Comparison of ENCODE assay signal across 31 cellular contexts in the genomic region with DNA sequence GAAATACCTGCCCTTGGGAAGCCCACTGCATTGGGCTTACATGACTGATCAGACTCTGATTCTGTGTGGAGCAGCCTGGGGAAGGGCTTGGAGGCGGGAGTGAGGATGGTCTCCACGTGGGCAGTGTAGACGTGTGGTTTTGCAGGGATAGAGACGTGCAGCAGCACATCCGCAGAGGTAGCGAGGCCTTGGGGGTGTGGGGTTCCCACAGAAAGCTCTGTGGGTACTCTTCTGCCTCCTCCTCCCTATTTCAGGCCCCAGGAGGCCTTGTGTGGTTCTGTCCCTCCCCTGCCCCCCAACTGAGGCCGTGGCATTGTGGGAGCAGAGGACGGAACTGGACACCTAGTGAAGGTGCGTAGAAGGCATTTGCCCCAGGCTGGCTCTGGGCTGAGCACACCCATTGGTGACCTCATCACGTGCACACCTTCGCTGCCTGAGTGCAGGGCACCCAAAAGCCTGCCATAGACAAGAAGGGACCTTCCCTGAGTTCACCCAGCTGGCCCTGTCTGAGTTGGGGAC. TPM values are rescaled to one million over a fixed set of nuclear protein-coding genes. Genes with fewer than 3 reads are reported as not detected.
DNase-seq lines count a peak whose midpoint lies in the region; ATAC-seq, FAIRE-seq and TF ChIP-seq lines count a peak whose summit lies in the region.
"Had no signal": no experiment of that assay in that cellular context is flagged by ENCODE, and none has a peak within 500 bp of the region (broad histone marks: within the 10 kb centered on the region; RNA-seq: fewer than 3 reads in every experiment).

No MANE protein-coding gene starts in this region.

- no peak for FAIRE-seq in kidney (lab: Jason Lieb, UNC)
- FAIRE-seq: endothelial cell of umbilical vein, RCC 7860 had no signal

- H2BK5ac ChIP-seq in H9 (ENCODE audit: insufficient read length, low read length) = no peak overlapping the region
- peak overlapping the region; percentile 82 for H2BK5ac ChIP-seq in neuronal stem cell (ENCODE audit: low read length)

- no peaks in the 10 kb centered on the region for H3K23me2 ChIP-seq in H9 (ENCODE audit: insufficient read length, low read depth, low read length, poor library complexity, severe bottlenecking)

- no peak overlapping the region for H3K56ac ChIP-seq in H9 (ENCODE audit: insufficient read length, low read depth, low read length)

- POLR2A ChIA-PET in CD4-positive, alpha-beta memory T cell (lab: Charles Lee; ENCODE audit: partially characterized antibody) = no interaction called here

- no peaks in the 10 kb centered on the region for H3K36me3 Mint-ChIP-seq in CD4-positive, alpha-beta memory T cell
- H3K36me3 Mint-ChIP-seq in H9 (ENCODE audit: insufficient read depth in 1 of 3, low read depth in 3 of 3) = peaks cover 0 to 4% (median 0%) of the 10 kb centered on the region in 3 experiments; a peak in 1 of 7 replicates
- no peaks in the 10 kb centered on the region for H3K36me3 Mint-ChIP-seq in activated naive CD8-positive, alpha-beta T cell treated with anti-CD3 and anti-CD28 coated beads, Interleukin-2, amount 50 U/mL, for 24 hours (ENCODE audit: low read depth)
- H3K36me3 Mint-ChIP-seq: neural progenitor cell had no signal

- H2BK15ac ChIP-seq in H9 (ENCODE audit: low read depth, low read length) = no peak overlapping the region
- no peak overlapping the region for H2BK15ac ChIP-seq in neuronal stem cell (ENCODE audit: low read length)

- no peak overlapping the region for H2BK20ac ChIP-seq in H9 (ENCODE audit: low read depth, low read length, poor library complexity, severe bottlenecking)

- H3K79me2 ChIP-seq in H9 (ENCODE audit: insufficient read depth, low read length) = no peaks in the 10 kb centered on the region; the same call in 1 of the 2 replicates

- H3K4me2 ChIP-seq in H9 (ENCODE audit: insufficient read depth, insufficient read length, low read length) = no peak overlapping the region
- H3K4me2 ChIP-seq in neuronal stem cell (ENCODE audit: insufficient read depth, low read length, poor library complexity, severe bottlenecking) = no peak overlapping the region
- H3K4me2 ChIP-seq: neural progenitor cell had no signal

- DNase-seq in CD4-positive, alpha-beta memory T cell = peak in 1 of 5 donors; percentile 9
- DNase-seq in H9 (no peak), neuronal stem cell (ENCODE audit: low spot score) (no peak), GM03348 (ENCODE audit: low spot score) (no peak), H7 (no peak), kidney (no peak)
- peak; percentile 27 for DNase-seq in activated naive CD8-positive, alpha-beta T cell treated with anti-CD3 and anti-CD28 coated beads, Interleukin-2, amount 50 U/mL, for 24 hours
- DNase-seq: activated CD4-positive, alpha-beta T cell treated with anti-CD3 and anti-CD28 coated beads, Interleukin-2, amount 50 U/mL, for 1 hour; activated naive CD4-positive, alpha-beta T cell; GOT3; heart left ventricle; IMR-90; left ventricle myocardium superior; NCI-H1417; NCI-H2107; NCI-H446 treated with DMSO at 0.1 percent for 48 hours; NK-92 treated with Interleukin-12 subunit alpha and Interleukin-12 subunit beta, amount 100 ng/mL, for 24 hours; stimulated activated CD4-positive, alpha-beta T cell treated with anti-CD3 and anti-CD28 coated beads, Interleukin-1b, Interleukin-23, amount 100 ng/mL, for 48 hours; stimulated activated naive CD4-positive, alpha-beta T cell; tibial artery had no signal

- H2AK5ac ChIP-seq in H9 (ENCODE audit: insufficient read length, low read length) = no peak overlapping the region
- no peak overlapping the region for H2AK5ac ChIP-seq in neuronal stem cell (ENCODE audit: low read depth, low read length)

- H3K9ac ChIP-seq in H9 (ENCODE audit: extremely low read depth, insufficient read length, low read length) = no peak overlapping the region
- peak overlapping the region; percentile 40 for H3K9ac ChIP-seq in neuronal stem cell (ENCODE audit: low read depth, low read length, poor library complexity)
- H3K9ac ChIP-seq in kidney (ENCODE audit: low read length in 2 of 2) = no peak overlapping the region
- H3K9ac ChIP-seq: neural progenitor cell had no signal

- no peaks in the 10 kb centered on the region for H3K9me3 ChIP-seq in CD4-positive, alpha-beta memory T cell (ENCODE audit: control insufficient read depth in 1 of 2, low read length in 2 of 2)
- H3K9me3 ChIP-seq in H9 (ENCODE audit: control insufficient read depth, low read depth, low read length) = no peaks in the 10 kb centered on the region
- no peaks in the 10 kb centered on the region for H3K9me3 ChIP-seq in neuronal stem cell (replicated peaks in 1 of 2; ENCODE audit: control insufficient read depth in 2 of 2, insufficient read depth in 1 of 2, low read depth in 1 of 2, low read length in 2 of 2)
- no peaks in the 10 kb centered on the region for H3K9me3 ChIP-seq in kidney (ENCODE audit: control insufficient read depth in 1 of 2, low read length in 2 of 2)
- H3K9me3 ChIP-seq: heart left ventricle, prostate gland, SJSA1, tibial artery had no signal

- H3K18ac ChIP-seq in H9 (ENCODE audit: insufficient read length, low read depth, low read length) = no peak overlapping the region
- H3K18ac ChIP-seq in neuronal stem cell (ENCODE audit: low read length) = no peak overlapping the region

- H4K20me1 ChIP-seq in H9 (ENCODE audit: control insufficient read depth, insufficient read depth, insufficient read length) = peaks cover 2% of the 10 kb centered on the region

- H4K91ac ChIP-seq in H9 (ENCODE audit: insufficient read length, low read depth, low read length) (no peak overlapping the region), neuronal stem cell (ENCODE audit: low read depth, low read length, poor library complexity) (no peak overlapping the region)

- H4K8ac ChIP-seq in H9 (replicated peaks; ENCODE audit: insufficient read length, low read depth, low read length) (no peak overlapping the region), neuronal stem cell (ENCODE audit: low read depth, low read length) (no peak overlapping the region)

- CTCF ChIA-PET in CD4-positive, alpha-beta memory T cell (lab: Charles Lee; ENCODE audit: partially characterized antibody) = no interaction called here

- H2AFZ ChIP-seq in H9 (ENCODE audit: low read length) (no peak overlapping the region), neuronal stem cell (ENCODE audit: low read length) (no peak overlapping the region)
- H2AFZ ChIP-seq: neural progenitor cell had no signal

- H3K4ac ChIP-seq in H9 (ENCODE audit: low read depth, low read length) (no peak overlapping the region), neuronal stem cell (ENCODE audit: low read length) (no peak overlapping the region)

- no peaks in the 10 kb centered on the region for H3K27me3 ChIP-seq in CD4-positive, alpha-beta memory T cell (ENCODE audit: insufficient read depth, low read length)
- H3K27me3 ChIP-seq in H9 (ENCODE audit: insufficient read depth, low read length) = no peaks in the 10 kb centered on the region
- no peaks in the 10 kb centered on the region for H3K27me3 ChIP-seq in neuronal stem cell (ENCODE audit: control insufficient read depth in 3 of 3, insufficient read depth in 3 of 3, low read depth in 1 of 3, low read length in 3 of 3)
- no peaks in the 10 kb centered on the region for H3K27me3 ChIP-seq in H7 (ENCODE audit: control insufficient read depth, insufficient read depth, low read length)
- H3K27me3 ChIP-seq: heart left ventricle, neural progenitor cell, SJSA1, tibial artery had no signal

- no peak overlapping the region for H3K4me3 ChIP-seq in CD4-positive, alpha-beta memory T cell (ENCODE audit: low read length in 2 of 2)
- H3K4me3 ChIP-seq in neuronal stem cell (ENCODE audit: low read length in 2 of 2) (no peak overlapping the region), H7 (ENCODE audit: insufficient read depth, low read depth, low read length) (no peak overlapping the region), kidney (ENCODE audit: low read length in 2 of 2) (no peak overlapping the region)
- H3K4me3 ChIP-seq: heart left ventricle, neural progenitor cell, prostate gland, SJSA1, tibial artery had no signal

- no peak for TF ChIP-seq CTCF in H9 (conservative IDR thresholded peaks at IDR 0.05)
- no peak for TF ChIP-seq CTCF in kidney (IDR thresholded peaks at IDR 0.05; ENCODE audit: borderline replicate concordance, extremely low read depth, insufficient read depth)

- H3K79me1 ChIP-seq in H9 (ENCODE audit: insufficient read depth, low read depth, low read length, poor library complexity, severe bottlenecking) (peaks cover 6% of the 10 kb centered on the region), neuronal stem cell (ENCODE audit: low read depth, low read length) (peaks cover 32% of the 10 kb centered on the region)

- H3K9me3 Mint-ChIP-seq in CD4-positive, alpha-beta memory T cell = peaks cover 0 to 1% (median 0%) of the 10 kb centered on the region in 8 donors
- no peaks in the 10 kb centered on the region for H3K9me3 Mint-ChIP-seq in H9
- no peaks in the 10 kb centered on the region for H3K9me3 Mint-ChIP-seq in activated naive CD8-positive, alpha-beta T cell treated with anti-CD3 and anti-CD28 coated beads, Interleukin-2, amount 50 U/mL, for 24 hours
- H3K9me3 Mint-ChIP-seq: dendritic cell treated with granulocyte-macrophage colony-stimulating factor and Interleukin-4, amounts not matched to agents 40 ng/mL and 50 ng/mL, for 4 days; neural progenitor cell had no signal

- peak; percentile 3 for ATAC-seq in activated naive CD8-positive, alpha-beta T cell treated with anti-CD3 and anti-CD28 coated beads, Interleukin-2, amount 50 U/mL, for 24 hours
- no peak for ATAC-seq in GM19452 (IDR thresholded peaks at IDR 0.05; ENCODE audit: unreplicated experiment)
- ATAC-seq: heart left ventricle, left ventricle myocardium superior had no signal

- H3K36me3 ChIP-seq in CD4-positive, alpha-beta memory T cell (ENCODE audit: insufficient read depth, low read length) = no peaks in the 10 kb centered on the region
- no peaks in the 10 kb centered on the region for H3K36me3 ChIP-seq in neuronal stem cell (replicated peaks in 1 of 2; ENCODE audit: control insufficient read depth in 2 of 2, insufficient read depth in 2 of 2, low read length in 2 of 2)
- no peaks in the 10 kb centered on the region; the same call in none of the 2 replicates for H3K36me3 ChIP-seq in H7 (replicated peaks; ENCODE audit: control insufficient read depth, insufficient read depth, low read length)
- no peaks in the 10 kb centered on the region for H3K36me3 ChIP-seq in kidney (ENCODE audit: control insufficient read depth in 1 of 2, insufficient read depth in 2 of 2, low read length in 2 of 2)
- H3K36me3 ChIP-seq: heart left ventricle, neural progenitor cell, prostate gland, SJSA1, tibial artery had no signal

- H4K5ac ChIP-seq in H9 (ENCODE audit: insufficient read length, low read depth, low read length) = no peak overlapping the region

- H3K4me3 Mint-ChIP-seq in CD4-positive, alpha-beta memory T cell = no peak overlapping the region
- peak overlapping the region in 1 of 2 experiments; percentile 30; a peak in 1 of 5 replicates for H3K4me3 Mint-ChIP-seq in H9
- H3K4me3 Mint-ChIP-seq in activated naive CD8-positive, alpha-beta T cell treated with anti-CD3 and anti-CD28 coated beads, Interleukin-2, amount 50 U/mL, for 24 hours = no peak overlapping the region
- H3K4me3 Mint-ChIP-seq: dendritic cell treated with granulocyte-macrophage colony-stimulating factor and Interleukin-4, amounts not matched to agents 40 ng/mL and 50 ng/mL, for 4 days; neural progenitor cell had no signal

- H2BK120ac ChIP-seq in H9 (ENCODE audit: low read depth, low read length, poor library complexity, severe bottlenecking) (no peak overlapping the region), neuronal stem cell (ENCODE audit: low read depth, low read length) (no peak overlapping the region)

- H3T11ph ChIP-seq in H9 (ENCODE audit: low read length) = no peak overlapping the region

- H3K14ac ChIP-seq in H9 (ENCODE audit: insufficient read depth, low read length) (no peak overlapping the region), neuronal stem cell (ENCODE audit: low read length) (no peak overlapping the region)

- H3K23ac ChIP-seq in H9 (ENCODE audit: insufficient read length, low read depth, low read length) = no peak overlapping the region
- H3K23ac ChIP-seq in neuronal stem cell (ENCODE audit: low read depth, low read length, poor library complexity) = no peak overlapping the region

- intact Hi-C loops in CD4-positive, alpha-beta memory T cell (cut with micrococcal nuclease) = no loop called here
- intact Hi-C loops in kidney (cut with DNase I) = no loop called here

- whole genome bisulfite sequencing in H9 (ENCODE audit: extremely low coverage, insufficient read length, low lambda C conversion rate) = no CpG with 5 or more reads among the region's 11 CpGs
- WGBS in neuronal stem cell (ENCODE audit: extremely low coverage in 2 of 2, insufficient read length in 2 of 2, insufficient replicate concordance in 1 of 2), 2 donors = no CpG with 5 or more reads among the region's 11 CpGs

- peaks cover 25 to 52% (median 38%) of the 10 kb centered on the region in 4 donors for H3K4me1 Mint-ChIP-seq in CD4-positive, alpha-beta memory T cell
- H3K4me1 Mint-ChIP-seq in H9 = peaks cover 18 to 19% of the 10 kb centered on the region in 2 experiments
- H3K4me1 Mint-ChIP-seq in activated naive CD8-positive, alpha-beta T cell treated with anti-CD3 and anti-CD28 coated beads, Interleukin-2, amount 50 U/mL, for 24 hours = peaks cover 59% of the 10 kb centered on the region

- H3K4me1 ChIP-seq in CD4-positive, alpha-beta memory T cell (ENCODE audit: insufficient read depth, low read length) = peaks cover 36% of the 10 kb centered on the region
- no peaks in the 10 kb centered on the region for H3K4me1 ChIP-seq in H9 (ENCODE audit: insufficient read depth, low read length)
- H3K4me1 ChIP-seq in neuronal stem cell (ENCODE audit: control insufficient read depth in 2 of 2, insufficient read depth in 1 of 2, low read depth in 1 of 2, low read length in 2 of 2) = peaks cover 8 to 16% of the 10 kb centered on the region in 2 donors
- peaks cover 7 to 17% of the 10 kb centered on the region in 2 donors for H3K4me1 ChIP-seq in kidney (ENCODE audit: control insufficient read depth in 1 of 2, insufficient read depth in 1 of 2, low read depth in 1 of 2, low read length in 2 of 2)
- H3K4me1 ChIP-seq: SJSA1 had no signal

- no peak overlapping the region for H2BK12ac ChIP-seq in H9 (ENCODE audit: insufficient read length, low read depth, low read length)
- no peak overlapping the region for H2BK12ac ChIP-seq in neuronal stem cell (ENCODE audit: low read length)

- no peaks in the 10 kb centered on the region for H3K27me3 Mint-ChIP-seq in CD4-positive, alpha-beta memory T cell
- no peaks in the 10 kb centered on the region for H3K27me3 Mint-ChIP-seq in H9 (ENCODE audit: low read depth)
- H3K27me3 Mint-ChIP-seq in activated naive CD8-positive, alpha-beta T cell treated with anti-CD3 and anti-CD28 coated beads, Interleukin-2, amount 50 U/mL, for 24 hours = no peaks in the 10 kb centered on the region

- H3K27ac ChIP-seq in CD4-positive, alpha-beta memory T cell (ENCODE audit: low read depth, low read length) = no peak overlapping the region
- H3K27ac ChIP-seq in H9 (ENCODE audit: insufficient read length, low read depth, low read length) (no peak overlapping the region), neuronal stem cell (replicated peaks; ENCODE audit: low read length) (no peak overlapping the region), kidney (ENCODE audit: low read depth in 2 of 2, low read length in 2 of 2) (no peak overlapping the region)
- H3K27ac ChIP-seq: heart left ventricle, neural progenitor cell, prostate gland, SJSA1, tibial artery had no signal

- peak overlapping the region in 5 of 7 donors; percentile 29 to 86 (median 63) for H3K27ac Mint-ChIP-seq in CD4-positive, alpha-beta memory T cell
- peak overlapping the region in 2 of 3 experiments; percentile 54 to 59; a peak in 1 of 7 replicates for H3K27ac Mint-ChIP-seq in H9
- no peak overlapping the region for H3K27ac Mint-ChIP-seq in activated naive CD8-positive, alpha-beta T cell treated with anti-CD3 and anti-CD28 coated beads, Interleukin-2, amount 50 U/mL, for 24 hours
- H3K27ac Mint-ChIP-seq: dendritic cell treated with granulocyte-macrophage colony-stimulating factor and Interleukin-4, amounts not matched to agents 40 ng/mL and 50 ng/mL, for 4 days; neural progenitor cell had no signal

RNA-seq across cellular contexts. Expression of gene PPP1R37, which starts 28.9 kb away (rescaled TPM):
- total RNA-seq in CD4-positive, alpha-beta memory T cell = 10 to 100 TPM; 25.2 to 26.2 TPM
- polyA plus RNA-seq in CD4-positive, alpha-beta memory T cell = 1 to 10 TPM in 1 of 2 donors, under 1 TPM in 1; 0.31 to 1.4 TPM
- total RNA-seq in H9 (2021) (29.9 and 33.6 TPM in 2 replicates), kidney (33.0 TPM)
- 15.6 TPM for polyA plus RNA-seq in neuronal stem cell (2013, experiment 1 of 2)
- 15.8 TPM for polyA plus RNA-seq in neuronal stem cell (2013, experiment 2 of 2)
- 30.0 and 32.9 TPM in 2 replicates for total RNA-seq in H7 (2014; rRNA removed; shearing (Covaris generic))
- polyA plus RNA-seq in kidney (ENCODE audit: insufficient read depth, low read depth, low replicate concordance) = 21.6 TPM

RNA-seq across cellular contexts. Expression of gene NKPD1, which starts 38.9 kb away (rescaled TPM):
- total RNA-seq in CD4-positive, alpha-beta memory T cell = 1 to 10 TPM in 1 of 2 experiments, under 1 TPM in 1; 0.80 to 1.2 TPM
- under 1 TPM in 1 of 2 donors, not detected in 1; 0.61 TPM for polyA plus RNA-seq in CD4-positive, alpha-beta memory T cell
- total RNA-seq in H9 (2021) (0.17 and 0.46 TPM in 2 replicates), kidney (0.09 TPM)
- 0.28 TPM for polyA plus RNA-seq in neuronal stem cell (2013, experiment 1 of 2)
- 0.33 TPM for polyA plus RNA-seq in neuronal stem cell (2013, experiment 2 of 2)
- 0.24 and 0.70 TPM in 2 replicates for total RNA-seq in H7 (2014; rRNA removed; shearing (Covaris generic))
- polyA plus RNA-seq in kidney (ENCODE audit: insufficient read depth, low read depth, low replicate concordance) = not detected
- total RNA-seq: cardiac septum, endothelial cell of umbilical vein, M059J, SJSA1, skeletal muscle tissue had no signal

RNA-seq across cellular contexts. Expression of gene GEMIN7, which starts 42.8 kb away (rescaled TPM):
- total RNA-seq in CD4-positive, alpha-beta memory T cell = 10 to 100 TPM; 15.9 to 17.6 TPM
- polyA plus RNA-seq in CD4-positive, alpha-beta memory T cell = 10 to 100 TPM; 34.9 to 75.3 TPM
- total RNA-seq in H9 (2021) (46.0 and 47.2 TPM in 2 replicates), kidney (17.2 TPM)
- polyA plus RNA-seq in neuronal stem cell (2013, experiment 1 of 2) = 19.2 TPM
- polyA plus RNA-seq in neuronal stem cell (2013, experiment 2 of 2) = 18.7 TPM
- 72.2 and 77.0 TPM in 2 replicates for total RNA-seq in H7 (2014; rRNA removed; shearing (Covaris generic))
- polyA plus RNA-seq in kidney (ENCODE audit: insufficient read depth, low read depth, low replicate concordance) = 32.2 TPM

RNA-seq across cellular contexts. Expression of gene ZNF296, which starts 45.6 kb away (rescaled TPM):
- total RNA-seq in CD4-positive, alpha-beta memory T cell = 1 to 10 TPM; 1.7 to 1.9 TPM
- 1 to 10 TPM in 1 of 2 donors, under 1 TPM in 1; 0.98 to 3.2 TPM for polyA plus RNA-seq in CD4-positive, alpha-beta memory T cell
- total RNA-seq in H9 (2021) = 14.3 and 14.8 TPM in 2 replicates
- polyA plus RNA-seq in neuronal stem cell (2013, experiment 1 of 2) = 1.2 TPM
- polyA plus RNA-seq in neuronal stem cell (2013, experiment 2 of 2) = 1.0 TPM
- 2.6 and 4.2 TPM in 2 replicates for total RNA-seq in H7 (2014; rRNA removed; shearing (Covaris generic))
- total RNA-seq in kidney = 2.1 TPM
- 1.2 TPM for polyA plus RNA-seq in kidney (ENCODE audit: insufficient read depth, low read depth, low replicate concordance)
- total RNA-seq: Daoy, IMR-90, M059J, SJSA1, skeletal muscle tissue had no signal

RNA-seq across cellular contexts. Expression of gene TRAPPC6A, which starts 56.2 kb away (rescaled TPM):
- total RNA-seq in CD4-positive, alpha-beta memory T cell = 10 to 100 TPM; 49.1 to 51.9 TPM
- polyA plus RNA-seq in CD4-positive, alpha-beta memory T cell = 100 to 1,000 TPM; 160 to 246 TPM
- total RNA-seq in H9 (2021) (57.8 and 59.9 TPM in 2 replicates), kidney (37.2 TPM)
- polyA plus RNA-seq in neuronal stem cell (2013, experiment 1 of 2) = 50.4 TPM
- polyA plus RNA-seq in neuronal stem cell (2013, experiment 2 of 2) = 51.0 TPM
- total RNA-seq in H7 (2014; rRNA removed; shearing (Covaris generic)) = 39.3 and 47.4 TPM in 2 replicates
- polyA plus RNA-seq in kidney (ENCODE audit: insufficient read depth, low read depth, low replicate concordance) = 123 TPM
